In the genomic region with DNA sequence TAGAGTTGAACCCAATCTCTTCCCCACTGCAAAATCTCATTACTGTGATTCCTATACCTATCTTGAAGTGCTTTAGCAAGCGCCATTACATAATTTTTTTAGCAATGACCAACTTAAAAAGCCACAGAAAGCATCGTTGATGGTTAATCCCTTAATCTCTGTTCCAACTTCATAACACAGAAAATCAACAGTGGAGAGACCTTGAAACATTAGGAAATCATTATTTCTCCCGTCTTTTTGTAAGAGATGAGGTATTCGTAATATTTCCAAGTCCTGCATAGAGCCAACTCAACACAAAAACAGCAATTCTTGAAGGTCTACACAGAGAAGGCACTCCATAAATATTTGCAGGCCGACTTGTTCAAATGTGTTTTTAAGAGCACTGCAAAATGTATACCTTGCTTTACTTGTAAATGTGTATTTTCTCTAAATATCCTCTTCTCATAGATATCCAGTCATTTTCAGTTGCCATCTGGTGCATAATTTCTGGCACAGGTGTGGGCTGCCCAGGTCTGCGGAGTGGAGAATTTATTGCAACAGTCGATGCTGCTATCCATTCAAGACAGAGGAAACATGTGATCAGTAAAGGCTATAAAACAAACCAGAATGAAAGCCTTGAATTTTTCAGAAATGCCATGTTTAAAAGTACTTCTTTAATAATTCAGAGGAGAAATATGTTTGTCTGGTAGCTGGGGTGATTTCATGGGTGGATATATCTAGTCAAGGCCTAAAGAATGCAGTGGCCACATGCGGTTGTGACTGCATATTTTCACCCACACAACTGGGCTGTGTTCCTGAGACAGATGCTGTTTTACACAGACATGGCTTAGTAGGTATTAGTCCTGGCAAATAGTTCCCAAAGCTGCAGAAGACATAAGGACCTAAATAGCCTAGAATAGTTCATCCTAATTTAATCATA, we compare ENCODE assay signal across 16 cellular contexts.
DNase-seq lines count a peak whose midpoint lies in the region; TF ChIP-seq lines count a peak whose summit lies in the region.
"Had no signal": no experiment of that assay in that cellular context is flagged by ENCODE, and none has a peak within 500 bp of the region (broad histone marks: within the 10 kb centered on the region; RNA-seq: fewer than 3 reads in every experiment).

No MANE protein-coding gene starts in this region.

- TF ChIP-seq CTCF in AG04449 (IDR thresholded peaks at IDR 0.05; ENCODE audit: insufficient read depth, low read length, missing control alignments) (no peak), mammary epithelial cell (conservative IDR thresholded peaks at IDR 0.05 in 1 of 2, IDR thresholded peaks at IDR 0.05 in 1 of 2; ENCODE audit: extremely low read depth in 1 of 2, insufficient read depth in 1 of 2, low read depth in 1 of 2, low read length in 2 of 2) (no peak), MM.1S (IDR thresholded peaks at IDR 0.05; ENCODE audit: low read length) (no peak)

- no TSS peak for BruUV-seq in mammary epithelial cell (replicated peaks; lab: Mats Ljungman, UMichigan)

- no peak overlapping the region for H3K4me3 ChIP-seq in AG04449 (ENCODE audit: low read depth, low read length)
- no peak overlapping the region for H3K4me3 ChIP-seq in mammary epithelial cell (replicated peaks in 1 of 3; ENCODE audit: insufficient read depth in 1 of 3, low read depth in 2 of 3, low read length in 3 of 3)
- no peak overlapping the region for H3K4me3 ChIP-seq in MM.1S (ENCODE audit: low read length)
- H3K4me3 ChIP-seq: left lung, SJSA1 had no signal

- peak overlapping the region; percentile 28 for H2AFZ ChIP-seq in mammary epithelial cell (ENCODE audit: low read depth, low read length)
- H2AFZ ChIP-seq in MM.1S (ENCODE audit: low read length), result no peak overlapping the region

- dilution Hi-C loops in mammary epithelial cell (cut with HindIII; ENCODE audit: low sequenced_read_pairs), result no loop called here

- H3K27me3 ChIP-seq in mammary epithelial cell (ENCODE audit: insufficient read depth, low read length) (no peaks in the 10 kb centered on the region), MM.1S (replicated peaks; ENCODE audit: insufficient read depth, low read length) (no peaks in the 10 kb centered on the region)
- H3K27me3 ChIP-seq: left lung, SJSA1 had no signal

- H3K4me2 ChIP-seq in mammary epithelial cell (ENCODE audit: insufficient read depth, low read depth, low read length) (no peak overlapping the region), MM.1S (ENCODE audit: low read depth, low read length) (no peak overlapping the region)

- H3K9me2 ChIP-seq in MM.1S (replicated peaks; ENCODE audit: insufficient read depth, low read length), result no peaks in the 10 kb centered on the region

- H3K79me2 ChIP-seq in mammary epithelial cell (ENCODE audit: insufficient read depth, low read length) (no peaks in the 10 kb centered on the region), MM.1S (ENCODE audit: low read length) (no peaks in the 10 kb centered on the region)

- H3F3A ChIP-seq in MM.1S (ENCODE audit: insufficient read depth, low read length), result no peaks in the 10 kb centered on the region

- intact Hi-C loops in mammary epithelial cell (cut with micrococcal nuclease), result no loop called here

- H3K36me3 ChIP-seq in mammary epithelial cell (ENCODE audit: insufficient read depth, low read length), result no peaks in the 10 kb centered on the region
- H3K36me3 ChIP-seq in MM.1S (replicated peaks; ENCODE audit: insufficient read depth, low read length), result no peaks in the 10 kb centered on the region
- H3K36me3 ChIP-seq: left lung, SJSA1 had no signal

- H3K9ac ChIP-seq in mammary epithelial cell (ENCODE audit: insufficient read depth, low read length) (no peak overlapping the region), MM.1S (ENCODE audit: low read length) (no peak overlapping the region)

- H4K20me1 ChIP-seq in mammary epithelial cell (ENCODE audit: insufficient read depth, low read length), result no peaks in the 10 kb centered on the region
- H4K20me1 ChIP-seq in MM.1S (ENCODE audit: insufficient read depth, low read length), result no peaks in the 10 kb centered on the region

- DNase-seq in AG04449 (ENCODE audit: low read depth, low spot score) (peak; percentile 85), HCEC 1CT (peak; percentile 84), mammary epithelial cell (peak; percentile 69), mucosa of gallbladder (ENCODE audit: low spot score) (peak; percentile 27), ACHN (no peak), MM.1S (no peak), NCI-H2196 treated with DMSO at 0.1 percent for 48 hours (lab: John Stamatoyannopoulos, UW; ENCODE audit: unreplicated experiment) (no peak)
- no peak for DNase-seq in activated CD4-positive, CD25-positive, alpha-beta regulatory T cell treated with anti-CD3 and anti-CD28 coated beads, Interleukin-2, amount 50 U/mL, for 72 hours
- DNase-seq: activated CD8-positive, alpha-beta T cell treated with anti-CD3 and anti-CD28 coated beads, Interleukin-2, amount 10 ng/mL, durations not matched to agents 7 days and 5 days; activated gamma-delta T cell; AML-193; hippocampal formation; left lung; NCI-H1930 had no signal

- in situ Hi-C loops in mammary epithelial cell (cut with MboI; ENCODE audit: low sequenced_read_pairs in 2 of 2), result no loop called here
- in situ Hi-C loops in ACHN (cut with HindIII; ENCODE audit: low pct_ligation_motif_present, low pct_unique_long_range_greater_than_20kb, low sequenced_read_pairs), result no loop called here

- H3K9me3 ChIP-seq in mammary epithelial cell (replicated peaks; ENCODE audit: insufficient read depth, low read length), result no peaks in the 10 kb centered on the region
- no peaks in the 10 kb centered on the region for H3K9me3 ChIP-seq in MM.1S (replicated peaks; ENCODE audit: insufficient read depth, low read length)
- H3K9me3 ChIP-seq: left lung, SJSA1 had no signal

- 54% methylated on average over 8 of the region's 8 CpGs for WGBS in mammary epithelial cell (ENCODE audit: low coverage, missing lambda C conversion rate)

- CTCF ChIA-PET in AG04449 (lab: Yijun Ruan, JAX) (interaction anchor here (1.0 to 1.4 kb wide), 4 partner anchors 10 to 32 kb away, joined by 3 to 5 read pairs (median 4); no protein-coding TSS in a partner anchor), mammary epithelial cell (lab: Charles Lee; ENCODE audit: low non-redundant PET) (no interaction called here)

- no peak overlapping the region for H3K27ac ChIP-seq in mammary epithelial cell (ENCODE audit: insufficient read depth, low read depth, low read length)
- H3K27ac ChIP-seq in MM.1S (ENCODE audit: low read length), result no peak overlapping the region
- H3K27ac ChIP-seq: HL-60, left lung, SJSA1 had no signal

- POLR2A ChIA-PET in AG04449 (lab: Yijun Ruan, JAX), result interaction anchor here (0.6 to 0.8 kb wide), 2 partner anchors 49 to 234 kb away, joined by 3 read pairs; partner anchors contain the start of gene STARD13

- H3K4me1 ChIP-seq in mammary epithelial cell (ENCODE audit: insufficient read depth, low read length) (peaks cover 8% of the 10 kb centered on the region), MM.1S (ENCODE audit: low read length) (no peaks in the 10 kb centered on the region)
- H3K4me1 ChIP-seq: left lung had no signal

Comparison
In these comparisons a context has a peak if more than half of its experiments do, and no peak if none do; other contexts are left out.
1. DNase-seq: peak in AG04449 (single experiment), HCEC 1CT (single experiment), mammary epithelial cell (single experiment) and mucosa of gallbladder (single experiment); none in ACHN (single experiment), MM.1S (single experiment), activated CD4-positive, CD25-positive, alpha-beta regulatory T cell treated with anti-CD3 and anti-CD28 coated beads, Interleukin-2, amount 50 U/mL, for 72 hours (single experiment) and NCI-H2196 treated with DMSO at 0.1 percent for 48 hours (single experiment).